ENCODE assay signal across 26 cellular contexts in genomic region chr2:10646153-10646552, GRCh38. TPM values are rescaled to one million over a fixed set of nuclear protein-coding genes. Genes with fewer than 3 reads are reported as not detected.
A peak's percentile ranks its signal among the peaks of the same experiment; 100 is the strongest.
DNase-seq lines count a peak whose midpoint lies in the region; ATAC-seq and TF ChIP-seq lines count a peak whose summit lies in the region.
"Had no signal": no experiment of that assay in that cellular context is flagged by ENCODE, and none has a peak within 500 bp of the region (broad histone marks: within the 10 kb centered on the region; RNA-seq: fewer than 3 reads in every experiment).

No MANE protein-coding gene starts in this region.

- ATAC-seq in GM23338 (no peak), HG03457 (IDR thresholded peaks at IDR 0.05; ENCODE audit: unreplicated experiment) (no peak), GM18873 (IDR thresholded peaks at IDR 0.05; ENCODE audit: low FRiP score, unreplicated experiment) (no peak), HG03097 (IDR thresholded peaks at IDR 0.05; ENCODE audit: low FRiP score, unreplicated experiment) (no peak)

- peaks cover 33% of the 10 kb centered on the region for H3K36me3 ChIP-seq in CD4-positive, alpha-beta memory T cell (ENCODE audit: insufficient read depth, low read length)
- peaks cover 8% of the 10 kb centered on the region; the same call in 1 of the 2 replicates for H3K36me3 ChIP-seq in GM23338 (ENCODE audit: insufficient read depth)
- peaks cover 37% of the 10 kb centered on the region for H3K36me3 ChIP-seq in right atrium auricular region

- no peaks in the 10 kb centered on the region for H3K27me3 ChIP-seq in CD4-positive, alpha-beta memory T cell (ENCODE audit: insufficient read depth, low read length)
- H3K27me3 ChIP-seq in GM23338 (ENCODE audit: insufficient read depth): no peaks in the 10 kb centered on the region
- no peaks in the 10 kb centered on the region for H3K27me3 ChIP-seq in right atrium auricular region
- H3K27me3 ChIP-seq: ascending aorta, esophagus muscularis mucosa, MG63, spleen had no signal

- CTCF ChIA-PET in CD4-positive, alpha-beta memory T cell (lab: Charles Lee; ENCODE audit: partially characterized antibody): interaction anchor here (0.8 to 1.7 kb wide), 2 partner anchors 12 to 32 kb away, joined by 3 read pairs; no protein-coding TSS in a partner anchor

- no peak overlapping the region for H3K4me3 ChIP-seq in CD4-positive, alpha-beta memory T cell (ENCODE audit: low read length in 2 of 2)
- H3K4me3 ChIP-seq in GM23338 (no peak overlapping the region), right atrium auricular region (no peak overlapping the region)
- H3K4me3 ChIP-seq: ascending aorta, esophagus muscularis mucosa, MG63, SK-N-MC, spleen had no signal

- H3K27ac ChIP-seq in CD4-positive, alpha-beta memory T cell (ENCODE audit: low read depth, low read length): no peak overlapping the region
- H3K27ac ChIP-seq in GM23338 (ENCODE audit: low read depth) (no peak overlapping the region), right atrium auricular region (no peak overlapping the region)
- H3K27ac ChIP-seq: ascending aorta, esophagus muscularis mucosa, SK-N-MC, spleen had no signal

- H3K4me1 Mint-ChIP-seq in CD4-positive, alpha-beta memory T cell: peaks cover 5 to 16% (median 10%) of the 10 kb centered on the region in 4 donors
- no peaks in the 10 kb centered on the region for H3K4me1 Mint-ChIP-seq in GM23338
- peaks cover 29% of the 10 kb centered on the region for H3K4me1 Mint-ChIP-seq in activated T-helper 1 cell treated with anti-CD3 and anti-CD28 coated beads, Interleukin-12 subunit alpha, Interleukin-12 subunit beta, Interleukin-2, Interleukin-4 antibody, amounts not matched to agents 30 ng/mL and 10 ng/mL and 1 ng/mL, durations not matched to agents 14 hours and 24 hours and 36 hours (ENCODE audit: low read depth)
- H3K4me1 Mint-ChIP-seq: activated B cell treated with CpG ODN at 0.5 μM for 24 hours had no signal

- intact Hi-C loops in CD4-positive, alpha-beta memory T cell (cut with micrococcal nuclease): no loop called here
- intact Hi-C loops in activated T-helper 1 cell treated with anti-CD3 and anti-CD28 coated beads, Interleukin-12 subunit alpha, Interleukin-12 subunit beta, Interleukin-2, Interleukin-4 antibody, amounts not matched to agents 30 ng/mL and 10 ng/mL and 1 ng/mL, durations not matched to agents 14 hours and 24 hours and 36 hours (cut with micrococcal nuclease): no loop called here

- H3K27ac Mint-ChIP-seq in CD4-positive, alpha-beta memory T cell: peak overlapping the region in 4 of 7 donors; percentile 19 to 52 (median 46)
- peak overlapping the region; percentile 16; the same call in 1 of the 2 replicates for H3K27ac Mint-ChIP-seq in GM23338
- peak overlapping the region; percentile 4 for H3K27ac Mint-ChIP-seq in activated T-helper 1 cell treated with anti-CD3 and anti-CD28 coated beads, Interleukin-12 subunit alpha, Interleukin-12 subunit beta, Interleukin-2, Interleukin-4 antibody, amounts not matched to agents 30 ng/mL and 10 ng/mL and 1 ng/mL, durations not matched to agents 14 hours and 24 hours and 36 hours
- H3K27ac Mint-ChIP-seq: activated B cell treated with CpG ODN at 0.5 μM for 24 hours, type B pancreatic cell had no signal

- POLR2A ChIA-PET in CD4-positive, alpha-beta memory T cell (lab: Charles Lee; ENCODE audit: partially characterized antibody): no interaction called here

- H3K79me2 ChIP-seq in GM23338 (replicated peaks; ENCODE audit: insufficient read depth): peaks cover 11% of the 10 kb centered on the region

- TF ChIP-seq CTCF in GM23338 (conservative IDR thresholded peaks at IDR 0.05; ENCODE audit: low read depth in 2 of 2) (no peak), right atrium auricular region (IDR thresholded peaks at IDR 0.05) (no peak)

- no peaks in the 10 kb centered on the region for H3K9me3 ChIP-seq in CD4-positive, alpha-beta memory T cell (ENCODE audit: control insufficient read depth in 1 of 2, low read length in 2 of 2)
- H3K9me3 ChIP-seq in right atrium auricular region: no peaks in the 10 kb centered on the region
- H3K9me3 ChIP-seq: ascending aorta, esophagus muscularis mucosa, MG63, spleen had no signal

- no peak overlapping the region for H2AFZ ChIP-seq in GM23338

- H3F3A ChIP-seq in GM23338 (replicated peaks; ENCODE audit: low read depth): no peaks in the 10 kb centered on the region

- H4K20me1 ChIP-seq in GM23338 (replicated peaks; ENCODE audit: insufficient read depth): peaks cover 21% of the 10 kb centered on the region

- no peaks in the 10 kb centered on the region for H3K9me3 Mint-ChIP-seq in CD4-positive, alpha-beta memory T cell
- H3K9me3 Mint-ChIP-seq in GM23338: no peaks in the 10 kb centered on the region
- no peaks in the 10 kb centered on the region for H3K9me3 Mint-ChIP-seq in activated T-helper 1 cell treated with anti-CD3 and anti-CD28 coated beads, Interleukin-12 subunit alpha, Interleukin-12 subunit beta, Interleukin-2, Interleukin-4 antibody, amounts not matched to agents 30 ng/mL and 10 ng/mL and 1 ng/mL, durations not matched to agents 14 hours and 24 hours and 36 hours
- H3K9me3 Mint-ChIP-seq: activated B cell treated with CpG ODN at 0.5 μM for 24 hours; CD8-positive, alpha-beta memory T cell; type B pancreatic cell had no signal

- H3K4me2 ChIP-seq in GM23338: no peak overlapping the region

- peaks cover 49 to 72% of the 10 kb centered on the region in 2 donors for H3K36me3 Mint-ChIP-seq in CD4-positive, alpha-beta memory T cell
- H3K36me3 Mint-ChIP-seq in GM23338 (ENCODE audit: low read depth): peaks cover 39% of the 10 kb centered on the region
- peaks cover 50% of the 10 kb centered on the region for H3K36me3 Mint-ChIP-seq in activated T-helper 1 cell treated with anti-CD3 and anti-CD28 coated beads, Interleukin-12 subunit alpha, Interleukin-12 subunit beta, Interleukin-2, Interleukin-4 antibody, amounts not matched to agents 30 ng/mL and 10 ng/mL and 1 ng/mL, durations not matched to agents 14 hours and 24 hours and 36 hours (ENCODE audit: low read depth)

- H3K9me2 ChIP-seq in GM23338 (ENCODE audit: insufficient read depth): no peaks in the 10 kb centered on the region

- DNase-seq in CD4-positive, alpha-beta memory T cell: no peak
- DNase-seq in GM23338 (ENCODE audit: low spot score) (no peak), iris pigment epithelial cell (ENCODE audit: low read depth) (peak; percentile 31), right atrium auricular region (ENCODE audit: low spot score) (no peak)
- no peak for DNase-seq in activated T-helper 1 cell treated with anti-CD3 and anti-CD28 coated beads, Interleukin-12 subunit alpha, Interleukin-12 subunit beta, Interleukin-2, Interleukin-4 antibody, amounts not matched to agents 30 ng/mL and 10 ng/mL and 1 ng/mL, durations not matched to agents 14 hours and 24 hours and 36 hours (ENCODE audit: low spot score)
- DNase-seq: activated B cell treated with CpG ODN at 0.5 μM for 24 hours; activated naive CD4-positive, alpha-beta T cell treated with Interleukin-2 at 50 U/mL for 16 hours; activated T-cell treated with anti-CD3 and anti-CD28 coated beads, Interleukin-2, amount 50 U/mL, for 1 hour; CD8-positive, alpha-beta memory T cell; DMS53; effector CD8-positive, alpha-beta T cell; kidney glomerular epithelial cell; MG63; NCI-H1436; NCI-H2171 treated with DMSO at 0.1 percent for 48 hours; NCI-H526 treated with DMSO at 0.1 percent for 48 hours; spleen; stimulated activated CD4-positive, alpha-beta T cell treated with anti-CD3 and anti-CD28 coated beads, Interleukin-4, amount 100 ng/mL, for 24 hours; T1000 had no signal

- no peak overlapping the region for H3K4me3 Mint-ChIP-seq in CD4-positive, alpha-beta memory T cell
- H3K4me3 Mint-ChIP-seq in GM23338: no peak overlapping the region
- no peak overlapping the region for H3K4me3 Mint-ChIP-seq in activated T-helper 1 cell treated with anti-CD3 and anti-CD28 coated beads, Interleukin-12 subunit alpha, Interleukin-12 subunit beta, Interleukin-2, Interleukin-4 antibody, amounts not matched to agents 30 ng/mL and 10 ng/mL and 1 ng/mL, durations not matched to agents 14 hours and 24 hours and 36 hours
- H3K4me3 Mint-ChIP-seq: activated B cell treated with CpG ODN at 0.5 μM for 24 hours; CD8-positive, alpha-beta memory T cell; type B pancreatic cell had no signal

- no peaks in the 10 kb centered on the region for H3K4me1 ChIP-seq in CD4-positive, alpha-beta memory T cell (ENCODE audit: insufficient read depth, low read length)
- H3K4me1 ChIP-seq in GM23338 (ENCODE audit: insufficient read depth) (no peaks in the 10 kb centered on the region), right atrium auricular region (no peaks in the 10 kb centered on the region)
- H3K4me1 ChIP-seq: ascending aorta, esophagus muscularis mucosa, spleen had no signal

- H3K27me3 Mint-ChIP-seq in CD4-positive, alpha-beta memory T cell: no peaks in the 10 kb centered on the region
- H3K27me3 Mint-ChIP-seq in GM23338 (ENCODE audit: insufficient read depth, low read depth, poor library complexity): no peaks in the 10 kb centered on the region
- no peaks in the 10 kb centered on the region for H3K27me3 Mint-ChIP-seq in activated T-helper 1 cell treated with anti-CD3 and anti-CD28 coated beads, Interleukin-12 subunit alpha, Interleukin-12 subunit beta, Interleukin-2, Interleukin-4 antibody, amounts not matched to agents 30 ng/mL and 10 ng/mL and 1 ng/mL, durations not matched to agents 14 hours and 24 hours and 36 hours (ENCODE audit: insufficient read depth)
- H3K27me3 Mint-ChIP-seq: activated B cell treated with CpG ODN at 0.5 μM for 24 hours; CD8-positive, alpha-beta memory T cell; type B pancreatic cell had no signal

RNA-seq across cellular contexts. Expression of gene NOL10, which starts 43.6 kb away (rescaled TPM):
- total RNA-seq in CD4-positive, alpha-beta memory T cell: 10 to 100 TPM; 21.3 to 22.7 TPM
- 10 to 100 TPM; 13.0 to 20.8 TPM for polyA plus RNA-seq in CD4-positive, alpha-beta memory T cell
- 41.2 and 48.8 TPM in 2 replicates for total RNA-seq in GM23338 (2014; rRNA removed; shearing (Covaris generic))
- polyA plus RNA-seq in GM23338 (2016; fragmentation: Nextera tagmentation; extraction: Ambion mirVana): 19.5 and 30.6 TPM in 2 replicates
- total RNA-seq in activated T-helper 1 cell treated with anti-CD3 and anti-CD28 coated beads, Interleukin-12 subunit alpha, Interleukin-12 subunit beta, Interleukin-2, Interleukin-4 antibody, amounts not matched to agents 30 ng/mL and 10 ng/mL and 1 ng/mL, durations not matched to agents 14 hours and 24 hours and 36 hours: 47.0 and 48.2 TPM in 2 replicates
- total RNA-seq in right atrium auricular region: 10 to 100 TPM; 15.3 to 17.3 TPM
